ENCODE assay signal across 18 cellular contexts in genomic region chr11:76787271-76787670, GRCh38. TPM values are rescaled to one million over a fixed set of nuclear protein-coding genes. Genes with fewer than 3 reads are reported as not detected.
DNase-seq lines count a peak whose midpoint lies in the region; ATAC-seq, FAIRE-seq and TF ChIP-seq lines count a peak whose summit lies in the region.
"Had no signal": no experiment of that assay in that cellular context is flagged by ENCODE, and none has a peak within 500 bp of the region (broad histone marks: within the 10 kb centered on the region; RNA-seq: fewer than 3 reads in every experiment).

No MANE protein-coding gene starts in this region.

- H3K4me1 Mint-ChIP-seq in chondrocyte (ENCODE audit: low read depth) (peaks cover 78% of the 10 kb centered on the region), nephron (peaks cover 39% of the 10 kb centered on the region), type B pancreatic cell (ENCODE audit: unreplicated experiment) (peaks cover 60% of the 10 kb centered on the region)
- peaks cover 43% of the 10 kb centered on the region for H3K4me1 Mint-ChIP-seq in stimulated activated naive CD8-positive, alpha-beta T cell treated with anti-CD3 and anti-CD28 coated beads, Interleukin-15, amount 100 ng/mL, for 72 hours

- TF ChIP-seq CTCF in chondrocyte (IDR thresholded peaks at IDR 0.05): no peak
- TF ChIP-seq CTCF in nephron (IDR thresholded peaks at IDR 0.05; ENCODE audit: unreplicated experiment in 3 of 3): no peak
- TF ChIP-seq CTCF in type B pancreatic cell (conservative IDR thresholded peaks at IDR 0.05): no peak

- H3K27ac Mint-ChIP-seq in chondrocyte (ENCODE audit: unreplicated experiment) (no peak overlapping the region), nephron (no peak overlapping the region), type B pancreatic cell (peak overlapping the region; percentile 70)
- no peak overlapping the region for H3K27ac Mint-ChIP-seq in stimulated activated naive CD8-positive, alpha-beta T cell treated with anti-CD3 and anti-CD28 coated beads, Interleukin-15, amount 100 ng/mL, for 72 hours
- H3K27ac Mint-ChIP-seq: HFFc6, immature natural killer cell had no signal

- H3K36me3 Mint-ChIP-seq in chondrocyte (ENCODE audit: low read depth) (peaks cover 8% of the 10 kb centered on the region), nephron (ENCODE audit: low read depth) (peaks cover 30% of the 10 kb centered on the region), type B pancreatic cell (peaks cover 16% of the 10 kb centered on the region)
- H3K36me3 Mint-ChIP-seq: immature natural killer cell had no signal

- no peak overlapping the region for H3K4me3 ChIP-seq in HUES48 (ENCODE audit: low read depth, low read length)

- H3K9me3 Mint-ChIP-seq in chondrocyte (ENCODE audit: low read depth): peaks cover 6% of the 10 kb centered on the region
- peaks cover 4% of the 10 kb centered on the region for H3K9me3 Mint-ChIP-seq in nephron
- no peaks in the 10 kb centered on the region for H3K9me3 Mint-ChIP-seq in type B pancreatic cell
- H3K9me3 Mint-ChIP-seq in stimulated activated naive CD8-positive, alpha-beta T cell treated with anti-CD3 and anti-CD28 coated beads, Interleukin-15, amount 100 ng/mL, for 72 hours: peaks cover under 1 to 1% of the 10 kb centered on the region in 2 donors
- H3K9me3 Mint-ChIP-seq: immature natural killer cell had no signal

- no peak for ATAC-seq in stimulated activated naive CD8-positive, alpha-beta T cell treated with anti-CD3 and anti-CD28 coated beads, Interleukin-15, amount 100 ng/mL, for 72 hours

- H3K36me3 ChIP-seq in HUES48 (ENCODE audit: control insufficient read depth, insufficient read depth, low read length): peaks cover 8% of the 10 kb centered on the region; the same call in 1 of the 2 replicates
- H3K36me3 ChIP-seq: neutrophil had no signal

- H3K27me3 Mint-ChIP-seq in chondrocyte (ENCODE audit: low read depth) (no peaks in the 10 kb centered on the region), nephron (ENCODE audit: low read depth) (no peaks in the 10 kb centered on the region), type B pancreatic cell (no peaks in the 10 kb centered on the region)
- peaks cover 47% of the 10 kb centered on the region for H3K27me3 Mint-ChIP-seq in stimulated activated naive CD8-positive, alpha-beta T cell treated with anti-CD3 and anti-CD28 coated beads, Interleukin-15, amount 100 ng/mL, for 72 hours

- H3K9ac ChIP-seq in HUES48 (ENCODE audit: low read depth, low read length): no peak overlapping the region

- H3K27ac ChIP-seq in HUES48 (ENCODE audit: low read depth, low read length): peak overlapping the region; percentile 72
- H3K27ac ChIP-seq: neutrophil, WERI-Rb-1 had no signal

- peaks cover 13% of the 10 kb centered on the region; the same call in 1 of the 2 replicates for H3K9me3 ChIP-seq in HUES48 (ENCODE audit: control insufficient read depth, insufficient read depth, low read length)
- H3K9me3 ChIP-seq: neutrophil had no signal

- no peak overlapping the region for H3K4me3 Mint-ChIP-seq in chondrocyte (ENCODE audit: unreplicated experiment)
- peak overlapping the region in 2 of 3 experiments; percentile 15 to 62 for H3K4me3 Mint-ChIP-seq in nephron
- peak overlapping the region; percentile 45 for H3K4me3 Mint-ChIP-seq in type B pancreatic cell
- no peak overlapping the region for H3K4me3 Mint-ChIP-seq in stimulated activated naive CD8-positive, alpha-beta T cell treated with anti-CD3 and anti-CD28 coated beads, Interleukin-15, amount 100 ng/mL, for 72 hours
- H3K4me3 Mint-ChIP-seq: HFFc6, immature natural killer cell had no signal

- DNase-seq in chondrocyte (ENCODE audit: low spot score) (peak; percentile 24), type B pancreatic cell (ENCODE audit: extremely low spot score, unreplicated experiment) (no peak), DMS 273 (lab: John Stamatoyannopoulos, UW; ENCODE audit: unreplicated experiment) (no peak), urothelium cell line (ENCODE audit: low spot score) (no peak)
- no peak for DNase-seq in stimulated activated naive CD8-positive, alpha-beta T cell treated with anti-CD3 and anti-CD28 coated beads, Interleukin-15, amount 100 ng/mL, for 72 hours
- DNase-seq: activated CD4-positive, alpha-beta T cell treated with anti-CD3 and anti-CD28 coated beads, Interleukin-2, amount 50 U/mL, for 4 hours; HFFc6; immature natural killer cell; KBM-7; NCI-H187; NCI-H226; SIG-M5; substantia nigra; T-helper 1 cell; WERI-Rb-1 had no signal

- peaks cover 26% of the 10 kb centered on the region for H3K4me1 ChIP-seq in HUES48 (ENCODE audit: control insufficient read depth, insufficient read depth, low read length)

- H3K27me3 ChIP-seq in HUES48 (ENCODE audit: control insufficient read depth, insufficient read depth, low read length): no peaks in the 10 kb centered on the region

- no peak for FAIRE-seq in urothelium cell line (lab: Jason Lieb, UNC)

RNA-seq across cellular contexts. Expression of gene TSKU, which starts 4.1 kb away (rescaled TPM):
- total RNA-seq in chondrocyte (41.7 to 46.2 TPM (median 42.3 TPM) in 3 replicates), type B pancreatic cell (ENCODE audit: low replicate concordance) (32.8 and 36.7 TPM in 2 replicates)

Comparison
In these comparisons a context has a peak if more than half of its experiments do, and no peak if none do; other contexts are left out.
1. H3K4me3 Mint-ChIP-seq: peak in nephron (2 of 3) and type B pancreatic cell (single experiment); none in chondrocyte (single experiment) and stimulated activated naive CD8-positive, alpha-beta T cell treated with anti-CD3 and anti-CD28 coated beads, Interleukin-15, amount 100 ng/mL, for 72 hours (0 of 2).